Comparison of ENCODE assay signal across 1 cellular context in genomic region chr5:138573223-138573622, GRCh38.
TF ChIP-seq lines count a peak whose summit lies in the region.

No MANE protein-coding gene starts in this region.

TF ChIP-seq in A549, 52 proteins besides CTCF, POLR2A, EP300 and RAD21 (continued from another document):
- TF ChIP-seq MYC (IDR thresholded peaks at IDR 0.05; ENCODE audit: borderline replicate concordance, low read length) (no peak), NR3C1 (IDR thresholded peaks at IDR 0.05) (no peak), RARB (CRISPR knock-in tag; IDR thresholded peaks at IDR 0.05) (no peak), MAFK (IDR thresholded peaks at IDR 0.05; ENCODE audit: partially characterized antibody) (no peak), HDAC2 (IDR thresholded peaks at IDR 0.05) (no peak), ELK1 (IDR thresholded peaks at IDR 0.05; ENCODE audit: low read depth, low read length) (no peak), PBX3 (IDR thresholded peaks at IDR 0.05) (no peak), BCL3 (IDR thresholded peaks at IDR 0.05) (no peak), ZC3H11A (IDR thresholded peaks at IDR 0.05) (no peak), E2F6 (IDR thresholded peaks at IDR 0.05; ENCODE audit: borderline replicate concordance, low read depth) (no peak)
